1 cellular context compared by ENCODE assay signal in the genomic region with DNA sequence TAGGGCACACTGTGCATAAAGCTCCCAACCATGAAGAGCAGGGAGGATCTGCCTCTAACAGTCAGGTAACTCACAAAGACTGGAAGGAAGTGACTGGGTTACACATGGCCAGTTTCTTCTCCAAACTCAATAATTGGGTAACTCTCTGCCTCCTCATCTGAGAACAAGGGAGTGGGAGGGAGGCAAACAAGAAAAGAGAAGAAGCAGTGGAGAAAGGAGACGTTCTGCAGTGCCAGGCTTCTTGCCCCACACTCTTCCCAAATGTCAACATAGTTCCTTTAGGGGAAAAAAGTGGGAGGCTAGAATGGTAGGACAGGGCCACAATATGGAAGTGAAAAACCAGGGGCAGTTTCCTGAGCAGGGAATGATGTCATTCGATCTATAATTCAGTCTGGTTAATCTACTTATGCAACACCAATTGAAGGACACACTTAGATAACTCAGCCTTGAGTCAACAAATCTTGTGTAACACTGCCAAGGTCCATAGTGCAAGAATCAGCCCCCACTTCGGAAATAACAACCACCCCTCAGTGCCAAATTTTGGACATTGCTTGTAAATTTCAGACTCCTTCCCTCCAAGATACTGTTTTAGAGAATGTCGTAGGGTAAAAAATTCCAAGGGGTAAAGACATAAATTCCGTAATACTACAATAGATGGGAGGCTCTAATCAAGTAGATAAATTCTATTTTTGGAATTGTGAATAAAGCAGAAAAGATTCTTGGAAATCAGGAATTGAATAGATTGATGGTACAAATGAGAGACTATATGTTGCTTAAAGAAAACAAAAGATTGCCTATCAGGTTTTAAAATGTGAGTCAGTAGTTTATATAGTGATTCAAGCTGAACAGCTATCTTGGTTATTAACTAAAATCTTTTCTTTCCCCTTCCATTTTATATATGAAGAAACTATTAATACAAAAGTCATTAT.
TF ChIP-seq lines count a peak whose summit lies in the region.

No MANE protein-coding gene starts in this region.

TF ChIP-seq in HepG2, 621 proteins besides CTCF, POLR2A, EP300 and RAD21 (continued from another document and continues in another):
- TF ChIP-seq, protein P1, sequence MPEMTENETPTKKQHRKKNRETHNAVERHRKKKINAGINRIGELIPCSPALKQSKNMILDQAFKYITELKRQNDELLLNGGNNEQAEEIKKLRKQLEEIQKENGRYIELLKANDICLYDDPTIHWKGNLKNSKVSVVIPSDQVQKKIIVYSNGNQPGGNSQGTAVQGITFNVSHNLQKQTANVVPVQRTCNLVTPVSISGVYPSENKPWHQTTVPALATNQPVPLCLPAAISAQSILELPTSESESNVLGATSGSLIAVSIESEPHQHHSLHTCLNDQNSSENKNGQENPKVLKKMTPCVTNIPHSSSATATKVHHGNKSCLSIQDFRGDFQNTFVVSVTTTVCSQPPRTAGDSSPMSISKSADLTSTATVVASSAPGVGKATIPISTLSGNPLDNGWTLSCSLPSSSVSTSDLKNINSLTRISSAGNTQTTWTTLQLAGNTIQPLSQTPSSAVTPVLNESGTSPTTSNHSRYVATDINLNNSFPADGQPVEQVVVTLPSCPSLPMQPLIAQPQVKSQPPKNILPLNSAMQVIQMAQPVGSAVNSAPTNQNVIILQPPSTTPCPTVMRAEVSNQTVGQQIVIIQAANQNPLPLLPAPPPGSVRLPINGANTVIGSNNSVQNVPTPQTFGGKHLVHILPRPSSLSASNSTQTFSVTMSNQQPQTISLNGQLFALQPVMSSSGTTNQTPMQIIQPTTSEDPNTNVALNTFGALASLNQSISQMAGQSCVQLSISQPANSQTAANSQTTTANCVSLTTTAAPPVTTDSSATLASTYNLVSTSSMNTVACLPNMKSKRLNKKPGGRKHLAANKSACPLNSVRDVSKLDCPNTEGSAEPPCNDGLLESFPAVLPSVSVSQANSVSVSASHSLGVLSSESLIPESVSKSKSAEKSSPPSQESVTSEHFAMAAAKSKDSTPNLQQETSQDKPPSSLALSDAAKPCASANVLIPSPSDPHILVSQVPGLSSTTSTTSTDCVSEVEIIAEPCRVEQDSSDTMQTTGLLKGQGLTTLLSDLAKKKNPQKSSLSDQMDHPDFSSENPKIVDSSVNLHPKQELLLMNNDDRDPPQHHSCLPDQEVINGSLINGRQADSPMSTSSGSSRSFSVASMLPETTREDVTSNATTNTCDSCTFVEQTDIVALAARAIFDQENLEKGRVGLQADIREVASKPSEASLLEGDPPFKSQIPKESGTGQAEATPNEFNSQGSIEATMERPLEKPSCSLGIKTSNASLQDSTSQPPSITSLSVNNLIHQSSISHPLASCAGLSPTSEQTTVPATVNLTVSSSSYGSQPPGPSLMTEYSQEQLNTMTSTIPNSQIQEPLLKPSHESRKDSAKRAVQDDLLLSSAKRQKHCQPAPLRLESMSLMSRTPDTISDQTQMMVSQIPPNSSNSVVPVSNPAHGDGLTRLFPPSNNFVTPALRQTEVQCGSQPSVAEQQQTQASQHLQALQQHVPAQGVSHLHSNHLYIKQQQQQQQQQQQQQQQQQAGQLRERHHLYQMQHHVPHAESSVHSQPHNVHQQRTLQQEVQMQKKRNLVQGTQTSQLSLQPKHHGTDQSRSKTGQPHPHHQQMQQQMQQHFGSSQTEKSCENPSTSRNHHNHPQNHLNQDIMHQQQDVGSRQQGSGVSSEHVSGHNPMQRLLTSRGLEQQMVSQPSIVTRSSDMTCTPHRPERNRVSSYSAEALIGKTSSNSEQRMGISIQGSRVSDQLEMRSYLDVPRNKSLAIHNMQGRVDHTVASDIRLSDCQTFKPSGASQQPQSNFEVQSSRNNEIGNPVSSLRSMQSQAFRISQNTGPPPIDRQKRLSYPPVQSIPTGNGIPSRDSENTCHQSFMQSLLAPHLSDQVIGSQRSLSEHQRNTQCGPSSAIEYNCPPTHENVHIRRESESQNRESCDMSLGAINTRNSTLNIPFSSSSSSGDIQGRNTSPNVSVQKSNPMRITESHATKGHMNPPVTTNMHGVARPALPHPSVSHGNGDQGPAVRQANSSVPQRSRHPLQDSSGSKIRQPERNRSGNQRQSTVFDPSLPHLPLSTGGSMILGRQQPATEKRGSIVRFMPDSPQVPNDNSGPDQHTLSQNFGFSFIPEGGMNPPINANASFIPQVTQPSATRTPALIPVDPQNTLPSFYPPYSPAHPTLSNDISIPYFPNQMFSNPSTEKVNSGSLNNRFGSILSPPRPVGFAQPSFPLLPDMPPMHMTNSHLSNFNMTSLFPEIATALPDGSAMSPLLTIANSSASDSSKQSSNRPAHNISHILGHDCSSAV (CRISPR knock-in tag; IDR thresholded peaks at IDR 0.05; ENCODE audit: borderline replicate concordance), result no peak
- TF ChIP-seq, protein P2, sequence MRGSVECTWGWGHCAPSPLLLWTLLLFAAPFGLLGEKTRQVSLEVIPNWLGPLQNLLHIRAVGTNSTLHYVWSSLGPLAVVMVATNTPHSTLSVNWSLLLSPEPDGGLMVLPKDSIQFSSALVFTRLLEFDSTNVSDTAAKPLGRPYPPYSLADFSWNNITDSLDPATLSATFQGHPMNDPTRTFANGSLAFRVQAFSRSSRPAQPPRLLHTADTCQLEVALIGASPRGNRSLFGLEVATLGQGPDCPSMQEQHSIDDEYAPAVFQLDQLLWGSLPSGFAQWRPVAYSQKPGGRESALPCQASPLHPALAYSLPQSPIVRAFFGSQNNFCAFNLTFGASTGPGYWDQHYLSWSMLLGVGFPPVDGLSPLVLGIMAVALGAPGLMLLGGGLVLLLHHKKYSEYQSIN (CRISPR knock-in tag; IDR thresholded peaks at IDR 0.05; ENCODE audit: borderline replicate concordance), result no peak
- TF ChIP-seq SMARCE1 (IDR thresholded peaks at IDR 0.05; ENCODE audit: borderline replicate concordance) (no peak), GATAD2A (CRISPR knock-in tag; IDR thresholded peaks at IDR 0.05) (peak; percentile 100), NCOA1 (CRISPR knock-in tag; IDR thresholded peaks at IDR 0.05) (peak; percentile 89; the same call in 1 of the 2 replicates), NBN (conservative IDR thresholded peaks at IDR 0.05) (no peak), TBX3 (IDR thresholded peaks at IDR 0.05; ENCODE audit: borderline replicate concordance) (peak; percentile 73; the same call in 1 of the 2 replicates), KMT2A (CRISPR knock-in tag; IDR thresholded peaks at IDR 0.05) (no peak; the same call in 1 of the 2 replicates), CBFB (CRISPR knock-in tag; IDR thresholded peaks at IDR 0.05) (peak; percentile 89), ZNF460 (CRISPR knock-in tag; IDR thresholded peaks at IDR 0.05; ENCODE audit: borderline replicate concordance) (no peak; the same call in 1 of the 2 replicates), ZNF121 (CRISPR knock-in tag; IDR thresholded peaks at IDR 0.05) (peak; percentile 68), KDM2A (CRISPR knock-in tag; IDR thresholded peaks at IDR 0.05; ENCODE audit: borderline replicate concordance, low read depth) (no peak; the same call in 1 of the 2 replicates), NCOR1 (IDR thresholded peaks at IDR 0.05; ENCODE audit: borderline replicate concordance, low read length) (peak; percentile 99), NPAS2 (CRISPR knock-in tag; IDR thresholded peaks at IDR 0.05; ENCODE audit: borderline replicate concordance) (no peak), DNMT1 (CRISPR knock-in tag; IDR thresholded peaks at IDR 0.05) (no peak), ZNF530 (CRISPR knock-in tag; IDR thresholded peaks at IDR 0.05; ENCODE audit: low read depth) (no peak), FOSL2 (CRISPR knock-in tag; IDR thresholded peaks at IDR 0.05) (peak; percentile 97), SIN3B (IDR thresholded peaks at IDR 0.05; ENCODE audit: low read length) (no peak), ETV5 (CRISPR knock-in tag; IDR thresholded peaks at IDR 0.05; ENCODE audit: borderline replicate concordance) (peak; percentile 94), JUN (CRISPR knock-in tag; IDR thresholded peaks at IDR 0.05) (peak; percentile 99), ZEB1 (IDR thresholded peaks at IDR 0.05; ENCODE audit: insufficient replicate concordance, low read depth) (no peak), ZNF451 (CRISPR knock-in tag; IDR thresholded peaks at IDR 0.05) (0 out of 2 replicates have a peak, but pooled peaks have one; percentile 50), ZNF883 (CRISPR knock-in tag; IDR thresholded peaks at IDR 0.05; ENCODE audit: not compliant biosample characterization) (no peak), CENPT (CRISPR knock-in tag; IDR thresholded peaks at IDR 0.05; ENCODE audit: low read depth) (no peak), SP5 (CRISPR knock-in tag; IDR thresholded peaks at IDR 0.05; ENCODE audit: borderline replicate concordance, low read depth) (peak; percentile 80), PRMT3 (CRISPR knock-in tag; IDR thresholded peaks at IDR 0.05; ENCODE audit: borderline replicate concordance, low read depth) (peak; percentile 81; the same call in 1 of the 2 replicates), ATF7 (IDR thresholded peaks at IDR 0.05) (peak; percentile 97), ATF7 (CRISPR knock-in tag; IDR thresholded peaks at IDR 0.05) (peak; percentile 98), GFI1 (CRISPR knock-in tag; IDR thresholded peaks at IDR 0.05; ENCODE audit: borderline replicate concordance) (peak; percentile 89), RFXAP (CRISPR knock-in tag; IDR thresholded peaks at IDR 0.05; ENCODE audit: borderline replicate concordance) (no peak), SMAD3 (CRISPR knock-in tag; IDR thresholded peaks at IDR 0.05) (peak; percentile 99), ZNF207 (IDR thresholded peaks at IDR 0.05; ENCODE audit: borderline replicate concordance) (no peak), ZSCAN9 (CRISPR knock-in tag; IDR thresholded peaks at IDR 0.05; ENCODE audit: borderline replicate concordance) (peak; percentile 96), ZFP82 (CRISPR knock-in tag; IDR thresholded peaks at IDR 0.05; ENCODE audit: borderline replicate concordance) (no peak; the same call in 1 of the 2 replicates), TEAD2 (CRISPR knock-in tag; IDR thresholded peaks at IDR 0.05) (no peak)
- TF ChIP-seq, protein P3, sequence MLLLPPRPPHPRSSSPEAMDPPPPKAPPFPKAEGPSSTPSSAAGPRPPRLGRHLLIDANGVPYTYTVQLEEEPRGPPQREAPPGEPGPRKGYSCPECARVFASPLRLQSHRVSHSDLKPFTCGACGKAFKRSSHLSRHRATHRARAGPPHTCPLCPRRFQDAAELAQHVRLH (CRISPR knock-in tag; IDR thresholded peaks at IDR 0.05; ENCODE audit: borderline replicate concordance, low read depth), result peak; percentile 96; the same call in 1 of the 2 replicates
- TF ChIP-seq, protein P4, sequence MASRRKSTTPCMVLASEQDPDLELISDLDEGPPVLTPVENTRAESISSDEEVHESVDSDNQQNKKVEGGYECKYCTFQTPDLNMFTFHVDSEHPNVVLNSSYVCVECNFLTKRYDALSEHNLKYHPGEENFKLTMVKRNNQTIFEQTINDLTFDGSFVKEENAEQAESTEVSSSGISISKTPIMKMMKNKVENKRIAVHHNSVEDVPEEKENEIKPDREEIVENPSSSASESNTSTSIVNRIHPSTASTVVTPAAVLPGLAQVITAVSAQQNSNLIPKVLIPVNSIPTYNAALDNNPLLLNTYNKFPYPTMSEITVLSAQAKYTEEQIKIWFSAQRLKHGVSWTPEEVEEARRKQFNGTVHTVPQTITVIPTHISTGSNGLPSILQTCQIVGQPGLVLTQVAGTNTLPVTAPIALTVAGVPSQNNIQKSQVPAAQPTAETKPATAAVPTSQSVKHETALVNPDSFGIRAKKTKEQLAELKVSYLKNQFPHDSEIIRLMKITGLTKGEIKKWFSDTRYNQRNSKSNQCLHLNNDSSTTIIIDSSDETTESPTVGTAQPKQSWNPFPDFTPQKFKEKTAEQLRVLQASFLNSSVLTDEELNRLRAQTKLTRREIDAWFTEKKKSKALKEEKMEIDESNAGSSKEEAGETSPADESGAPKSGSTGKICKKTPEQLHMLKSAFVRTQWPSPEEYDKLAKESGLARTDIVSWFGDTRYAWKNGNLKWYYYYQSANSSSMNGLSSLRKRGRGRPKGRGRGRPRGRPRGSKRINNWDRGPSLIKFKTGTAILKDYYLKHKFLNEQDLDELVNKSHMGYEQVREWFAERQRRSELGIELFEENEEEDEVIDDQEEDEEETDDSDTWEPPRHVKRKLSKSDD (CRISPR knock-in tag; IDR thresholded peaks at IDR 0.05; ENCODE audit: low read depth), result peak; percentile 88
- TF ChIP-seq, protein P5, sequence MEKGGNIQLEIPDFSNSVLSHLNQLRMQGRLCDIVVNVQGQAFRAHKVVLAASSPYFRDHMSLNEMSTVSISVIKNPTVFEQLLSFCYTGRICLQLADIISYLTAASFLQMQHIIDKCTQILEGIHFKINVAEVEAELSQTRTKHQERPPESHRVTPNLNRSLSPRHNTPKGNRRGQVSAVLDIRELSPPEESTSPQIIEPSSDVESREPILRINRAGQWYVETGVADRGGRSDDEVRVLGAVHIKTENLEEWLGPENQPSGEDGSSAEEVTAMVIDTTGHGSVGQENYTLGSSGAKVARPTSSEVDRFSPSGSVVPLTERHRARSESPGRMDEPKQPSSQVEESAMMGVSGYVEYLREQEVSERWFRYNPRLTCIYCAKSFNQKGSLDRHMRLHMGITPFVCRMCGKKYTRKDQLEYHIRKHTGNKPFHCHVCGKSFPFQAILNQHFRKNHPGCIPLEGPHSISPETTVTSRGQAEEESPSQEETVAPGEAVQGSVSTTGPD (CRISPR knock-in tag; IDR thresholded peaks at IDR 0.05), result peak; percentile 84
- TF ChIP-seq, protein P6, sequence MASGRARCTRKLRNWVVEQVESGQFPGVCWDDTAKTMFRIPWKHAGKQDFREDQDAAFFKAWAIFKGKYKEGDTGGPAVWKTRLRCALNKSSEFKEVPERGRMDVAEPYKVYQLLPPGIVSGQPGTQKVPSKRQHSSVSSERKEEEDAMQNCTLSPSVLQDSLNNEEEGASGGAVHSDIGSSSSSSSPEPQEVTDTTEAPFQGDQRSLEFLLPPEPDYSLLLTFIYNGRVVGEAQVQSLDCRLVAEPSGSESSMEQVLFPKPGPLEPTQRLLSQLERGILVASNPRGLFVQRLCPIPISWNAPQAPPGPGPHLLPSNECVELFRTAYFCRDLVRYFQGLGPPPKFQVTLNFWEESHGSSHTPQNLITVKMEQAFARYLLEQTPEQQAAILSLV (CRISPR knock-in tag; IDR thresholded peaks at IDR 0.05; ENCODE audit: borderline replicate concordance), result no peak
- TF ChIP-seq, protein P7, sequence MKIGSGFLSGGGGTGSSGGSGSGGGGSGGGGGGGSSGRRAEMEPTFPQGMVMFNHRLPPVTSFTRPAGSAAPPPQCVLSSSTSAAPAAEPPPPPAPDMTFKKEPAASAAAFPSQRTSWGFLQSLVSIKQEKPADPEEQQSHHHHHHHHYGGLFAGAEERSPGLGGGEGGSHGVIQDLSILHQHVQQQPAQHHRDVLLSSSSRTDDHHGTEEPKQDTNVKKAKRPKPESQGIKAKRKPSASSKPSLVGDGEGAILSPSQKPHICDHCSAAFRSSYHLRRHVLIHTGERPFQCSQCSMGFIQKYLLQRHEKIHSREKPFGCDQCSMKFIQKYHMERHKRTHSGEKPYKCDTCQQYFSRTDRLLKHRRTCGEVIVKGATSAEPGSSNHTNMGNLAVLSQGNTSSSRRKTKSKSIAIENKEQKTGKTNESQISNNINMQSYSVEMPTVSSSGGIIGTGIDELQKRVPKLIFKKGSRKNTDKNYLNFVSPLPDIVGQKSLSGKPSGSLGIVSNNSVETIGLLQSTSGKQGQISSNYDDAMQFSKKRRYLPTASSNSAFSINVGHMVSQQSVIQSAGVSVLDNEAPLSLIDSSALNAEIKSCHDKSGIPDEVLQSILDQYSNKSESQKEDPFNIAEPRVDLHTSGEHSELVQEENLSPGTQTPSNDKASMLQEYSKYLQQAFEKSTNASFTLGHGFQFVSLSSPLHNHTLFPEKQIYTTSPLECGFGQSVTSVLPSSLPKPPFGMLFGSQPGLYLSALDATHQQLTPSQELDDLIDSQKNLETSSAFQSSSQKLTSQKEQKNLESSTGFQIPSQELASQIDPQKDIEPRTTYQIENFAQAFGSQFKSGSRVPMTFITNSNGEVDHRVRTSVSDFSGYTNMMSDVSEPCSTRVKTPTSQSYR (CRISPR knock-in tag; IDR thresholded peaks at IDR 0.05; ENCODE audit: borderline replicate concordance), result peak; percentile 96
